In the genomic region with DNA sequence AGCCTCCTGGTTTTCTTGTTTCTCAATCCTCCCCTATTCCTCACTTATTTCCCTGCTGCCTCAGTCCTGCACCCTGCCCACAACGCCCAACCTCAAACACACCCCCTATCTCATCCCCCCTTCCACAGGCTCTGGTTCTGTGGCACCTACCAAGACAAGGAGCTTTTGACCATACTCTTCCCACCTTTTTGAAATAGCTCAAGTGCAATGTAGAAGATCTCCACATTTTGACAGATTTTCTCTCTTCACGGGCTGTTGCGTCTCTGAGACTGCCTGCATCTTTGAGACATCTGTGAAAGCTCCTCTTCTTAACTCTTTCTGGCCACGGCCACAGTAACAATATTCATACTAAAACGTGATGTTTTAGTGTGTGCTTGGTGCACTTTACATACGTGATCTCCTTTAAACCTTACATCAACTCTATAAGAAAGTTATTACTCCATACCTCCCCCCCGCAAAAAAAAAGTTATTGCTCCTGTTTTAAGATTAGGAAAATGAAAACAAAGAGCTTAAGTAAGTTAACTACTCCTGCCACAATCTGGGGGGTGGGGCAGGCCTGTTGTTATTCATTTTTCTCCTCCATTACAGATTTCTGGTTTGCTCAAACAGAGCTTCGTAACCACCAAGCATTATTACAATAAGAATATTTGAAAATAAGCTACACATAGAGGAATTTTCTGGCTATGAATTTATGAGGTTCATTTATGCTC, we compare ENCODE assay signal across 1 cellular context.
A peak's percentile ranks its signal among the peaks of the same experiment; 100 is the strongest.
TF ChIP-seq lines count a peak whose summit lies in the region.

No MANE protein-coding gene starts in this region.

TF ChIP-seq in K562, 482 proteins besides CTCF, POLR2A, EP300 and RAD21 (continued from another document and continues in another):
- TF ChIP-seq SMARCA5 (IDR thresholded peaks at IDR 0.05) (0 out of 2 replicates have a peak, but pooled peaks have one; percentile 55), ELF1 (tag; IDR thresholded peaks at IDR 0.05) (no peak), HDAC1 (IDR thresholded peaks at IDR 0.05) (peak in 1 of 2 experiments; percentile 75; a peak in 2 of 4 replicates), ZNF3 (CRISPR knock-in tag; IDR thresholded peaks at IDR 0.05) (no peak), CBFA2T2 (conservative IDR thresholded peaks at IDR 0.05) (no peak), FOXM1 (IDR thresholded peaks at IDR 0.05; ENCODE audit: low read depth) (no peak), FOXM1 (CRISPR knock-in tag; IDR thresholded peaks at IDR 0.05; ENCODE audit: low read depth) (no peak), IFI16 (CRISPR knock-in tag; IDR thresholded peaks at IDR 0.05) (no peak), ZNF311 (CRISPR knock-in tag; IDR thresholded peaks at IDR 0.05) (no peak), CBFB (CRISPR knock-in tag; IDR thresholded peaks at IDR 0.05) (no peak), RBM15 (IDR thresholded peaks at IDR 0.05; ENCODE audit: insufficient read depth, low read length) (no peak), C11orf30 (IDR thresholded peaks at IDR 0.05; ENCODE audit: low read depth) (no peak), ERF (CRISPR knock-in tag; IDR thresholded peaks at IDR 0.05) (no peak), ASH1L (IDR thresholded peaks at IDR 0.05; ENCODE audit: borderline replicate concordance, low read depth, partially characterized antibody) (no peak), ZNF133 (CRISPR knock-in tag; IDR thresholded peaks at IDR 0.05) (no peak), NRF1 (conservative IDR thresholded peaks at IDR 0.05 in 1 of 2, IDR thresholded peaks at IDR 0.05 in 1 of 2) (no peak), GATAD2A (IDR thresholded peaks at IDR 0.05) (0 out of 2 replicates have a peak, but pooled peaks have one; percentile 55), SOX6 (IDR thresholded peaks at IDR 0.05) (no peak), ZNF384 (IDR thresholded peaks at IDR 0.05; ENCODE audit: low read depth, low read length) (no peak), SIN3B (IDR thresholded peaks at IDR 0.05; ENCODE audit: low read depth) (no peak), ZNF830 (CRISPR knock-in tag; IDR thresholded peaks at IDR 0.05) (no peak), POLR2H (tag; IDR thresholded peaks at IDR 0.05; ENCODE audit: low read depth) (no peak), ZNF165 (CRISPR knock-in tag; IDR thresholded peaks at IDR 0.05; ENCODE audit: borderline replicate concordance) (no peak), SMARCE1 (IDR thresholded peaks at IDR 0.05) (0 out of 2 replicates have a peak, but pooled peaks have one; percentile 39), ETV5 (CRISPR knock-in tag; IDR thresholded peaks at IDR 0.05; ENCODE audit: low read depth) (no peak), SMARCA4 (IDR thresholded peaks at IDR 0.05) (peak; percentile 43; the same call in 1 of the 2 replicates), LCOR (CRISPR knock-in tag; IDR thresholded peaks at IDR 0.05) (no peak), FOXA3 (CRISPR knock-in tag; conservative IDR thresholded peaks at IDR 0.05 in 1 of 2, IDR thresholded peaks at IDR 0.05 in 1 of 2) (no peak)
- TF ChIP-seq, protein P1, sequence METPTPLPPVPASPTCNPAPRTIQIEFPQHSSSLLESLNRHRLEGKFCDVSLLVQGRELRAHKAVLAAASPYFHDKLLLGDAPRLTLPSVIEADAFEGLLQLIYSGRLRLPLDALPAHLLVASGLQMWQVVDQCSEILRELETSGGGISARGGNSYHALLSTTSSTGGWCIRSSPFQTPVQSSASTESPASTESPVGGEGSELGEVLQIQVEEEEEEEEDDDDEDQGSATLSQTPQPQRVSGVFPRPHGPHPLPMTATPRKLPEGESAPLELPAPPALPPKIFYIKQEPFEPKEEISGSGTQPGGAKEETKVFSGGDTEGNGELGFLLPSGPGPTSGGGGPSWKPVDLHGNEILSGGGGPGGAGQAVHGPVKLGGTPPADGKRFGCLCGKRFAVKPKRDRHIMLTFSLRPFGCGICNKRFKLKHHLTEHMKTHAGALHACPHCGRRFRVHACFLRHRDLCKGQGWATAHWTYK (CRISPR knock-in tag; IDR thresholded peaks at IDR 0.05) = no peak
- TF ChIP-seq, protein P2, sequence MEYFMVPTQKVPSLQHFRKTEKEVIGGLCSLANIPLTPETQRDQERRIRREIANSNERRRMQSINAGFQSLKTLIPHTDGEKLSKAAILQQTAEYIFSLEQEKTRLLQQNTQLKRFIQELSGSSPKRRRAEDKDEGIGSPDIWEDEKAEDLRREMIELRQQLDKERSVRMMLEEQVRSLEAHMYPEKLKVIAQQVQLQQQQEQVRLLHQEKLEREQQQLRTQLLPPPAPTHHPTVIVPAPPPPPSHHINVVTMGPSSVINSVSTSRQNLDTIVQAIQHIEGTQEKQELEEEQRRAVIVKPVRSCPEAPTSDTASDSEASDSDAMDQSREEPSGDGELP (CRISPR knock-in tag; IDR thresholded peaks at IDR 0.05; ENCODE audit: borderline replicate concordance) = no peak
- TF ChIP-seq, protein P3, sequence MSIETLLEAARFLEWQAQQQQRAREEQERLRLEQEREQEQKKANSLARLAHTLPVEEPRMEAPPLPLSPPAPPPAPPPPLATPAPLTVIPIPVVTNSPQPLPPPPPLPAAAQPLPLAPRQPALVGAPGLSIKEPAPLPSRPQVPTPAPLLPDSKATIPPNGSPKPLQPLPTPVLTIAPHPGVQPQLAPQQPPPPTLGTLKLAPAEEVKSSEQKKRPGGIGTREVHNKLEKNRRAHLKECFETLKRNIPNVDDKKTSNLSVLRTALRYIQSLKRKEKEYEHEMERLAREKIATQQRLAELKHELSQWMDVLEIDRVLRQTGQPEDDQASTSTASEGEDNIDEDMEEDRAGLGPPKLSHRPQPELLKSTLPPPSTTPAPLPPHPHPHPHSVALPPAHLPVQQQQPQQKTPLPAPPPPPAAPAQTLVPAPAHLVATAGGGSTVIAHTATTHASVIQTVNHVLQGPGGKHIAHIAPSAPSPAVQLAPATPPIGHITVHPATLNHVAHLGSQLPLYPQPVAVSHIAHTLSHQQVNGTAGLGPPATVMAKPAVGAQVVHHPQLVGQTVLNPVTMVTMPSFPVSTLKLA (conservative IDR thresholded peaks at IDR 0.05) = peak in 1 of 2 experiments; percentile 26; a peak in 1 of 4 replicates
- TF ChIP-seq, protein P4, sequence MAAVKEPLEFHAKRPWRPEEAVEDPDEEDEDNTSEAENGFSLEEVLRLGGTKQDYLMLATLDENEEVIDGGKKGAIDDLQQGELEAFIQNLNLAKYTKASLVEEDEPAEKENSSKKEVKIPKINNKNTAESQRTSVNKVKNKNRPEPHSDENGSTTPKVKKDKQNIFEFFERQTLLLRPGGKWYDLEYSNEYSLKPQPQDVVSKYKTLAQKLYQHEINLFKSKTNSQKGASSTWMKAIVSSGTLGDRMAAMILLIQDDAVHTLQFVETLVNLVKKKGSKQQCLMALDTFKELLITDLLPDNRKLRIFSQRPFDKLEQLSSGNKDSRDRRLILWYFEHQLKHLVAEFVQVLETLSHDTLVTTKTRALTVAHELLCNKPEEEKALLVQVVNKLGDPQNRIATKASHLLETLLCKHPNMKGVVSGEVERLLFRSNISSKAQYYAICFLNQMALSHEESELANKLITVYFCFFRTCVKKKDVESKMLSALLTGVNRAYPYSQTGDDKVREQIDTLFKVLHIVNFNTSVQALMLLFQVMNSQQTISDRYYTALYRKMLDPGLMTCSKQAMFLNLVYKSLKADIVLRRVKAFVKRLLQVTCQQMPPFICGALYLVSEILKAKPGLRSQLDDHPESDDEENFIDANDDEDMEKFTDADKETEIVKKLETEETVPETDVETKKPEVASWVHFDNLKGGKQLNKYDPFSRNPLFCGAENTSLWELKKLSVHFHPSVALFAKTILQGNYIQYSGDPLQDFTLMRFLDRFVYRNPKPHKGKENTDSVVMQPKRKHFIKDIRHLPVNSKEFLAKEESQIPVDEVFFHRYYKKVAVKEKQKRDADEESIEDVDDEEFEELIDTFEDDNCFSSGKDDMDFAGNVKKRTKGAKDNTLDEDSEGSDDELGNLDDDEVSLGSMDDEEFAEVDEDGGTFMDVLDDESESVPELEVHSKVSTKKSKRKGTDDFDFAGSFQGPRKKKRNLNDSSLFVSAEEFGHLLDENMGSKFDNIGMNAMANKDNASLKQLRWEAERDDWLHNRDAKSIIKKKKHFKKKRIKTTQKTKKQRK (IDR thresholded peaks at IDR 0.05; ENCODE audit: borderline replicate concordance, low read depth, low read length) = no peak
- TF ChIP-seq, protein P5, sequence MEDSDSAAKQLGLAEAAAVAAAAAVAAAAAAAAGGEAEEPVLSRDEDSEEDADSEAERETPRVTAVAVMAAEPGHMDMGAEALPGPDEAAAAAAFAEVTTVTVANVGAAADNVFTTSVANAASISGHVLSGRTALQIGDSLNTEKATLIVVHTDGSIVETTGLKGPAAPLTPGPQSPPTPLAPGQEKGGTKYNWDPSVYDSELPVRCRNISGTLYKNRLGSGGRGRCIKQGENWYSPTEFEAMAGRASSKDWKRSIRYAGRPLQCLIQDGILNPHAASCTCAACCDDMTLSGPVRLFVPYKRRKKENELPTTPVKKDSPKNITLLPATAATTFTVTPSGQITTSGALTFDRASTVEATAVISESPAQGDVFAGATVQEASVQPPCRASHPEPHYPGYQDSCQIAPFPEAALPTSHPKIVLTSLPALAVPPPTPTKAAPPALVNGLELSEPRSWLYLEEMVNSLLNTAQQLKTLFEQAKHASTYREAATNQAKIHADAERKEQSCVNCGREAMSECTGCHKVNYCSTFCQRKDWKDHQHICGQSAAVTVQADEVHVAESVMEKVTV (CRISPR knock-in tag; IDR thresholded peaks at IDR 0.05) = no peak
- TF ChIP-seq, protein P6, sequence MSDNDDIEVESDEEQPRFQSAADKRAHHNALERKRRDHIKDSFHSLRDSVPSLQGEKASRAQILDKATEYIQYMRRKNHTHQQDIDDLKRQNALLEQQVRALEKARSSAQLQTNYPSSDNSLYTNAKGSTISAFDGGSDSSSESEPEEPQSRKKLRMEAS (CRISPR knock-in tag; IDR thresholded peaks at IDR 0.05) = no peak
- TF ChIP-seq, protein P7, sequence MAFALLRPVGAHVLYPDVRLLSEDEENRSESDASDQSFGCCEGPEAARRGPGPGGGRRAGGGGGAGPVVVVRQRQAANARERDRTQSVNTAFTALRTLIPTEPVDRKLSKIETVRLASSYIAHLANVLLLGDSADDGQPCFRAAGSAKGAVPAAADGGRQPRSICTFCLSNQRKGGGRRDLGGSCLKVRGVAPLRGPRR (CRISPR knock-in tag; IDR thresholded peaks at IDR 0.05) = no peak
- TF ChIP-seq, protein P8, sequence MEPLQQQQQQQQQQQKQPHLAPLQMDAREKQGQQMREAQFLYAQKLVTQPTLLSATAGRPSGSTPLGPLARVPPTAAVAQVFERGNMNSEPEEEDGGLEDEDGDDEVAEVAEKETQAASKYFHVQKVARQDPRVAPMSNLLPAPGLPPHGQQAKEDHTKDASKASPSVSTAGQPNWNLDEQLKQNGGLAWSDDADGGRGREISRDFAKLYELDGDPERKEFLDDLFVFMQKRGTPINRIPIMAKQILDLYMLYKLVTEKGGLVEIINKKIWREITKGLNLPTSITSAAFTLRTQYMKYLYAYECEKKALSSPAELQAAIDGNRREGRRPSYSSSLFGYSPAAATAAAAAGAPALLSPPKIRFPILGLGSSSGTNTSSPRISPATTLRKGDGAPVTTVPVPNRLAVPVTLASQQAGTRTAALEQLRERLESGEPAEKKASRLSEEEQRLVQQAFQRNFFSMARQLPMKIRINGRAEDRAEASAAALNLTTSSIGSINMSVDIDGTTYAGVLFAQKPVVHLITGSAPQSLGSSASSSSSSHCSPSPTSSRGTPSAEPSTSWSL (CRISPR knock-in tag; IDR thresholded peaks at IDR 0.05; ENCODE audit: borderline replicate concordance) = no peak
- TF ChIP-seq, protein P9, sequence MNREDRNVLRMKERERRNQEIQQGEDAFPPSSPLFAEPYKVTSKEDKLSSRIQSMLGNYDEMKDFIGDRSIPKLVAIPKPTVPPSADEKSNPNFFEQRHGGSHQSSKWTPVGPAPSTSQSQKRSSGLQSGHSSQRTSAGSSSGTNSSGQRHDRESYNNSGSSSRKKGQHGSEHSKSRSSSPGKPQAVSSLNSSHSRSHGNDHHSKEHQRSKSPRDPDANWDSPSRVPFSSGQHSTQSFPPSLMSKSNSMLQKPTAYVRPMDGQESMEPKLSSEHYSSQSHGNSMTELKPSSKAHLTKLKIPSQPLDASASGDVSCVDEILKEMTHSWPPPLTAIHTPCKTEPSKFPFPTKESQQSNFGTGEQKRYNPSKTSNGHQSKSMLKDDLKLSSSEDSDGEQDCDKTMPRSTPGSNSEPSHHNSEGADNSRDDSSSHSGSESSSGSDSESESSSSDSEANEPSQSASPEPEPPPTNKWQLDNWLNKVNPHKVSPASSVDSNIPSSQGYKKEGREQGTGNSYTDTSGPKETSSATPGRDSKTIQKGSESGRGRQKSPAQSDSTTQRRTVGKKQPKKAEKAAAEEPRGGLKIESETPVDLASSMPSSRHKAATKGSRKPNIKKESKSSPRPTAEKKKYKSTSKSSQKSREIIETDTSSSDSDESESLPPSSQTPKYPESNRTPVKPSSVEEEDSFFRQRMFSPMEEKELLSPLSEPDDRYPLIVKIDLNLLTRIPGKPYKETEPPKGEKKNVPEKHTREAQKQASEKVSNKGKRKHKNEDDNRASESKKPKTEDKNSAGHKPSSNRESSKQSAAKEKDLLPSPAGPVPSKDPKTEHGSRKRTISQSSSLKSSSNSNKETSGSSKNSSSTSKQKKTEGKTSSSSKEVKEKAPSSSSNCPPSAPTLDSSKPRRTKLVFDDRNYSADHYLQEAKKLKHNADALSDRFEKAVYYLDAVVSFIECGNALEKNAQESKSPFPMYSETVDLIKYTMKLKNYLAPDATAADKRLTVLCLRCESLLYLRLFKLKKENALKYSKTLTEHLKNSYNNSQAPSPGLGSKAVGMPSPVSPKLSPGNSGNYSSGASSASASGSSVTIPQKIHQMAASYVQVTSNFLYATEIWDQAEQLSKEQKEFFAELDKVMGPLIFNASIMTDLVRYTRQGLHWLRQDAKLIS (CRISPR knock-in tag; IDR thresholded peaks at IDR 0.05) = no peak
